Comparison of ENCODE assay signal across 8 cellular contexts in genomic region chr3:33096103-33096868, GRCh38. TPM values are rescaled to one million over a fixed set of nuclear protein-coding genes. Genes with fewer than 3 reads are reported as not detected.
DNase-seq lines count a peak whose midpoint lies in the region; ATAC-seq, FAIRE-seq and TF ChIP-seq lines count a peak whose summit lies in the region.

No MANE protein-coding gene starts in this region.

- TF ChIP-seq CTCF in GM06990 (IDR thresholded peaks at IDR 0.05; ENCODE audit: insufficient read depth, low read length, poor library complexity, severe bottlenecking) (no peak), WI38 (IDR thresholded peaks at IDR 0.05; ENCODE audit: low read depth, low read length) (no peak), kidney (IDR thresholded peaks at IDR 0.05; ENCODE audit: borderline replicate concordance, extremely low read depth, insufficient read depth) (no peak)

- no peaks in the 10 kb centered on the region for H3K27me3 ChIP-seq in GM06990 (replicated peaks; ENCODE audit: control insufficient read depth, insufficient read depth, low read length)

- intact Hi-C loops in kidney (cut with DNase I): no loop called here

- peaks cover 0 to 8% of the 10 kb centered on the region in 2 donors for H3K4me1 ChIP-seq in kidney (ENCODE audit: control insufficient read depth in 1 of 2, insufficient read depth in 1 of 2, low read depth in 1 of 2, low read length in 2 of 2)

- DNase-seq in GM06990 (ENCODE audit: extremely low read depth, insufficient read length): peak; percentile 74
- peak; percentile 41 for DNase-seq in central memory CD4-positive, alpha-beta T cell
- peak; percentile 76 for DNase-seq in kidney
- DNase-seq in stimulated activated CD4-positive, alpha-beta T cell treated with anti-CD3 and anti-CD28 coated beads, Interleukin-12 subunit alpha, Interleukin-12 subunit beta, amount 100 ng/mL, for 48 hours (ENCODE audit: low read depth in 2 of 3, low spot score in 1 of 3): peak in 2 of 3 donors; percentile 37 to 45
- no peak for DNase-seq in NCI-H1436 (lab: John Stamatoyannopoulos, UW)

- H3K9me3 ChIP-seq in KOPT-K1 (ENCODE audit: insufficient read depth, low read length, poor library complexity, severe bottlenecking): no peaks in the 10 kb centered on the region
- H3K9me3 ChIP-seq in kidney (ENCODE audit: control insufficient read depth in 1 of 2, low read length in 2 of 2): no peaks in the 10 kb centered on the region

- H3K4me3 ChIP-seq in GM06990 (replicated peaks; ENCODE audit: low read depth, low read length): peak overlapping the region; percentile 96
- peak overlapping the region; percentile 90 for H3K4me3 ChIP-seq in WI38 (ENCODE audit: low read depth, low read length)
- peak overlapping the region; percentile 91 to 96 for H3K4me3 ChIP-seq in kidney (ENCODE audit: low read length in 2 of 2)

- H3K27ac ChIP-seq in KOPT-K1 (ENCODE audit: low read depth, low read length, poor library complexity, severe bottlenecking): peak overlapping the region; percentile 70
- H3K27ac ChIP-seq in kidney (ENCODE audit: low read depth in 2 of 2, low read length in 2 of 2): peak overlapping the region; percentile 93 to 96

- peak; percentile 44 for ATAC-seq in GM21786 (IDR thresholded peaks at IDR 0.05; ENCODE audit: unreplicated experiment)

- peaks cover 8% of the 10 kb centered on the region for H3K36me3 ChIP-seq in GM06990 (ENCODE audit: control insufficient read depth, insufficient read depth, low read length)
- H3K36me3 ChIP-seq in KOPT-K1 (ENCODE audit: insufficient read depth, low read length): peaks cover 20% of the 10 kb centered on the region
- H3K36me3 ChIP-seq in kidney (ENCODE audit: control insufficient read depth in 1 of 2, insufficient read depth in 2 of 2, low read length in 2 of 2): peaks cover 10 to 12% of the 10 kb centered on the region in 2 donors

- H3K9ac ChIP-seq in kidney (ENCODE audit: low read length in 2 of 2): peak overlapping the region; percentile 44 to 75

- no peak for FAIRE-seq in kidney (lab: Jason Lieb, UNC)

RNA-seq across cellular contexts. Expression of gene GLB1, which starts 0.7 kb away (rescaled TPM):
- total RNA-seq in kidney: 104 TPM
- polyA plus RNA-seq in kidney (ENCODE audit: insufficient read depth, low read depth, low replicate concordance): 55.6 TPM

RNA-seq across cellular contexts. Expression of gene TMPPE, which starts 0.7 kb away (rescaled TPM):
- total RNA-seq in kidney: 17.2 TPM
- polyA plus RNA-seq in kidney (ENCODE audit: insufficient read depth, low read depth, low replicate concordance): 0.56 TPM

RNA-seq across cellular contexts. Expression of gene CRTAP, which starts 17.5 kb away (rescaled TPM):
- 192 TPM for total RNA-seq in kidney
- polyA plus RNA-seq in kidney (ENCODE audit: insufficient read depth, low read depth, low replicate concordance): 122 TPM
